In the genomic region with DNA sequence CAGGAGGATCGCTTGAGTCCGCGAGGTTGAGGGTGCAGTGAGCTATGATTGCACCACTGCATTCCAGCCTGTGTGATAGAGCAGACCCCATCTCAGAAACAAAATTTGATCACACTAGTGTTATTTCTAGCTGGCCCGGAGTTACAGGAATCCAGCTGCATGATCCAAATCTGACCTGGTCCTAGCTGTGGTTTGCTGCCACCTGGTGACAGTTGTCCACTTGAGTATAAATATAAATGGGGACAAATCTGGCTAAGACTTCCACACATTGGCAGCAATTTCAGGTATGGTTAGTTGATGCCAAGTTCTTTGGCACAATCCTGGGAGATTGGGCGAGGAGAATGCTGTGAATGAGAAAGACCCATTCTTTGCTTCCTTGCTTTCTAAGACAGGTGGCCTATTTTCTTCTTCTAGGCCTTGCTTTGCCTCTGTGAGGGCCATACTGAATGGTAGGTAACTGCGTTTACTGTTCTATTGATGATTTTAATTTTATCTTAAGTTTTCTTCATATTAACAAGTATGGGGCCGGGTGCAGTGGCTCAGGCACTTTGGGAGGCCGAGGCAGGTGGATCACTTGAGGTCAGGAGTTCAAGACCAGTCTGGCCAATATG, we compare ENCODE assay signal across 8 cellular contexts. TPM values are rescaled to one million over a fixed set of nuclear protein-coding genes. Genes with fewer than 3 reads are reported as not detected.
DNase-seq lines count a peak whose midpoint lies in the region; ATAC-seq, FAIRE-seq and TF ChIP-seq lines count a peak whose summit lies in the region.

No MANE protein-coding gene starts in this region.

- ATAC-seq in omental fat pad (ENCODE audit: low FRiP score), result peak; percentile 55
- ATAC-seq in GM21723 (IDR thresholded peaks at IDR 0.05; ENCODE audit: unreplicated experiment), result no peak

- peak; percentile 73 for FAIRE-seq in A204.1 (lab: Jason Lieb, UNC)
- FAIRE-seq in urothelium cell line (lab: Jason Lieb, UNC), result no peak

- peak; percentile 60 for DNase-seq in GM12865 (ENCODE audit: low read depth)
- DNase-seq in OCI-M1 (lab: John Stamatoyannopoulos, UW), result peak; percentile 74
- DNase-seq in activated naive CD4-positive, alpha-beta T cell treated with Interleukin-2 at 50 U/mL for 16 hours, result peak; percentile 54
- peak; percentile 84 for DNase-seq in globus pallidus (ENCODE audit: low spot score)
- DNase-seq in omental fat pad (ENCODE audit: low spot score), result peak; percentile 61
- DNase-seq in urothelium cell line (ENCODE audit: low spot score), result peak; percentile 18

- no peak overlapping the region for H3K4me3 ChIP-seq in GM12865 (ENCODE audit: low read depth, low read length)

- TF ChIP-seq CTCF in GM12865 (IDR thresholded peaks at IDR 0.05; ENCODE audit: insufficient read depth, low read depth, low read length, missing control alignments) (peak; percentile 44), omental fat pad (IDR thresholded peaks at IDR 0.05) (no peak)

RNA-seq across cellular contexts. Expression of a gene that starts 35.4 kb away (rescaled TPM):
- total RNA-seq in omental fat pad, result 10 to 100 TPM; 22.4 to 34.3 (median 30.2) TPM

RNA-seq across cellular contexts. Expression of a gene that starts 57.0 kb away (rescaled TPM):
- total RNA-seq in omental fat pad, result not detected

Comparison
In these comparisons a context has a peak if more than half of its experiments do, and no peak if none do; other contexts are left out.
1. DNase-seq: peak in every context shown above with its lines; median percentile 84 in globus pallidus; 74 in OCI-M1; 61 in omental fat pad; 60 in GM12865; 54 in activated naive CD4-positive, alpha-beta T cell treated with Interleukin-2 at 50 U/mL for 16 hours; 18 in urothelium cell line.